ENCODE assay signal across 16 cellular contexts in genomic region chr7:37212526-37212925, GRCh38.
DNase-seq lines count a peak whose midpoint lies in the region; ATAC-seq, FAIRE-seq and TF ChIP-seq lines count a peak whose summit lies in the region.
"Had no signal": no experiment of that assay in that cellular context is flagged by ENCODE, and none has a peak within 500 bp of the region (broad histone marks: within the 10 kb centered on the region; RNA-seq: fewer than 3 reads in every experiment).

No MANE protein-coding gene starts in this region.

- FAIRE-seq in pancreas (lab: Jason Lieb, UNC) = no peak
- FAIRE-seq: HepG2 had no signal

- DNase-seq in memory B cell (ENCODE audit: low spot score in 2 of 2) = no peak
- no peak for DNase-seq in GM10248 (ENCODE audit: extremely low spot score)
- no peak for DNase-seq in pancreas
- no peak for DNase-seq in neuronal stem cell (ENCODE audit: low spot score)
- DNase-seq in anterior cingulate cortex (lab: John Stamatoyannopoulos, UW) = no peak
- DNase-seq: activated CD4-positive, alpha-beta T cell treated with anti-CD3 and anti-CD28 coated beads for 1 hour; cortex of kidney; DMS53; NCI-H1417 treated with DMSO at 0.1 percent for 48 hours; uterus had no signal

- peaks cover 45% of the 10 kb centered on the region for H3K79me2 ChIP-seq in OCI-LY3 (ENCODE audit: low read length)
- H3K79me2 ChIP-seq: parathyroid adenoma had no signal

- H3K9me3 ChIP-seq in OCI-LY3 (ENCODE audit: insufficient read depth, low read length) (no peaks in the 10 kb centered on the region), pancreas (no peaks in the 10 kb centered on the region), neuronal stem cell (replicated peaks in 1 of 2; ENCODE audit: control insufficient read depth in 2 of 2, insufficient read depth in 1 of 2, low read depth in 1 of 2, low read length in 2 of 2) (no peaks in the 10 kb centered on the region)
- H3K9me3 ChIP-seq: ascending aorta, uterus had no signal

- peak overlapping the region; percentile 30 for H3K27ac ChIP-seq in OCI-LY3 (ENCODE audit: low read length)
- no peak overlapping the region for H3K27ac ChIP-seq in pancreas
- no peak overlapping the region for H3K27ac ChIP-seq in neuronal stem cell (replicated peaks; ENCODE audit: low read length)
- H3K27ac ChIP-seq: parathyroid adenoma had no signal

- POLR2A ChIA-PET in GM10248 (lab: Yijun Ruan, JAX) = no interaction called here

- H3K9ac ChIP-seq in OCI-LY3 (ENCODE audit: low read length) (no peak overlapping the region), neuronal stem cell (ENCODE audit: low read depth, low read length, poor library complexity) (no peak overlapping the region)
- H3K9ac ChIP-seq: parathyroid adenoma had no signal

- H3K4me2 ChIP-seq in OCI-LY3 (ENCODE audit: low read length) (peak overlapping the region; percentile 17; the same call in 1 of the 2 replicates), neuronal stem cell (ENCODE audit: insufficient read depth, low read length, poor library complexity, severe bottlenecking) (no peak overlapping the region)

- intact Hi-C loops in pancreas (cut with DNase I) = loop anchor here in 1 of 3 donors (10.0 kb wide), 1 partner anchor 302 kb away; no protein-coding TSS in a partner anchor

- WGBS in pancreas, 2 donors = 75 to 78% methylated on average over 8 of the region's 8 CpGs
- no CpG with 5 or more reads among the region's 8 CpGs for WGBS in neuronal stem cell (ENCODE audit: extremely low coverage in 2 of 2, insufficient read length in 2 of 2, insufficient replicate concordance in 1 of 2), 2 donors

- no peak overlapping the region for H2BK5ac ChIP-seq in neuronal stem cell (ENCODE audit: low read length)

- no peak overlapping the region for H4K91ac ChIP-seq in neuronal stem cell (ENCODE audit: low read depth, low read length, poor library complexity)

- H4K8ac ChIP-seq in neuronal stem cell (ENCODE audit: low read depth, low read length) = no peak overlapping the region

- no peaks in the 10 kb centered on the region for H3K9me3 Mint-ChIP-seq in memory B cell

- H2BK12ac ChIP-seq in neuronal stem cell (ENCODE audit: low read length) = no peak overlapping the region

- H2AFZ ChIP-seq in OCI-LY3 (ENCODE audit: low read depth, low read length) (no peak overlapping the region), neuronal stem cell (ENCODE audit: low read length) (no peak overlapping the region)
- H2AFZ ChIP-seq: parathyroid adenoma had no signal

- no peak overlapping the region for H2BK15ac ChIP-seq in neuronal stem cell (ENCODE audit: low read length)

- H3K27me3 Mint-ChIP-seq in memory B cell = no peaks in the 10 kb centered on the region

- no peak overlapping the region for H2AK5ac ChIP-seq in neuronal stem cell (ENCODE audit: low read depth, low read length)

- H3K27me3 ChIP-seq in OCI-LY3 (ENCODE audit: low read depth, low read length) (no peaks in the 10 kb centered on the region), pancreas (no peaks in the 10 kb centered on the region), neuronal stem cell (ENCODE audit: control insufficient read depth in 3 of 3, insufficient read depth in 3 of 3, low read depth in 1 of 3, low read length in 3 of 3) (no peaks in the 10 kb centered on the region)
- H3K27me3 ChIP-seq: ascending aorta, uterus had no signal

- no peak overlapping the region for H2BK120ac ChIP-seq in neuronal stem cell (ENCODE audit: low read depth, low read length)

- H3K36me3 ChIP-seq in OCI-LY3 (replicated peaks; ENCODE audit: low read depth, low read length) (peaks cover 72% of the 10 kb centered on the region), pancreas (no peaks in the 10 kb centered on the region), neuronal stem cell (replicated peaks in 1 of 2; ENCODE audit: control insufficient read depth in 2 of 2, insufficient read depth in 2 of 2, low read length in 2 of 2) (peaks cover 0 to 7% of the 10 kb centered on the region in 2 donors)
- H3K36me3 ChIP-seq: ascending aorta, uterus had no signal

- no peak overlapping the region for H3K14ac ChIP-seq in neuronal stem cell (ENCODE audit: low read length)

- no peak overlapping the region for H3K18ac ChIP-seq in neuronal stem cell (ENCODE audit: low read length)

- peak overlapping the region; percentile 28; the same call in 1 of the 2 replicates for H3K4me3 ChIP-seq in GM08714 (ENCODE audit: low read length)
- H3K4me3 ChIP-seq in OCI-LY3 (ENCODE audit: low read length) = no peak overlapping the region
- no peak overlapping the region for H3K4me3 ChIP-seq in pancreas
- H3K4me3 ChIP-seq in neuronal stem cell (ENCODE audit: low read length in 2 of 2) = no peak overlapping the region
- H3K4me3 ChIP-seq: ascending aorta, uterus had no signal

- H3K4me1 ChIP-seq in OCI-LY3 (ENCODE audit: low read length) = peaks cover 39% of the 10 kb centered on the region
- peaks cover 0 to 9% (median 5%) of the 10 kb centered on the region in 3 donors for H3K4me1 ChIP-seq in pancreas
- peaks cover 4 to 11% of the 10 kb centered on the region in 2 donors for H3K4me1 ChIP-seq in neuronal stem cell (ENCODE audit: control insufficient read depth in 2 of 2, insufficient read depth in 1 of 2, low read depth in 1 of 2, low read length in 2 of 2)

- CTCF ChIA-PET in GM10248 (lab: Yijun Ruan, JAX) = interaction anchor here (0.8 to 6.0 kb wide), 8 partner anchors 10 to 725 kb away, joined by 3 to 45 read pairs (median 5); no protein-coding TSS in a partner anchor

- ATAC-seq in GM21423 (IDR thresholded peaks at IDR 0.05; ENCODE audit: unreplicated experiment) (peak; percentile 18), memory B cell (ENCODE audit: low read depth) (no peak), pancreas (no peak)
- ATAC-seq: HepG2 had no signal

- H4K20me1 ChIP-seq in OCI-LY3 (ENCODE audit: insufficient read depth, low read length) = peaks cover 73% of the 10 kb centered on the region

- no peaks in the 10 kb centered on the region for H3K79me1 ChIP-seq in neuronal stem cell (ENCODE audit: low read depth, low read length)

- no peak overlapping the region for H3K23ac ChIP-seq in neuronal stem cell (ENCODE audit: low read depth, low read length, poor library complexity)

- no peak overlapping the region for H3K4ac ChIP-seq in neuronal stem cell (ENCODE audit: low read length)

- TF ChIP-seq CTCF in OCI-LY3 (IDR thresholded peaks at IDR 0.05; ENCODE audit: low read depth, low read length) = no peak
- TF ChIP-seq CTCF in GM10248 (IDR thresholded peaks at IDR 0.05; ENCODE audit: control extremely low read depth, extremely low read depth, low read depth, missing control alignments) = no peak
- no peak for TF ChIP-seq CTCF in pancreas (IDR thresholded peaks at IDR 0.05)

- H3K27ac Mint-ChIP-seq in memory B cell = peak overlapping the region; percentile 60

- H3K36me3 Mint-ChIP-seq in memory B cell = peaks cover 31% of the 10 kb centered on the region

- H3K4me3 Mint-ChIP-seq in memory B cell = no peak overlapping the region

- H3K4me1 Mint-ChIP-seq in memory B cell = peaks cover 3% of the 10 kb centered on the region
